Comparison of ENCODE assay signal across 18 cellular contexts in genomic region chr2:42248846-42249245, GRCh38.
"Had no signal": no experiment of that assay in that cellular context is flagged by ENCODE, and none has a peak within 500 bp of the region (broad histone marks: within the 10 kb centered on the region; RNA-seq: fewer than 3 reads in every experiment).

No MANE protein-coding gene starts in this region.

- H3K27ac ChIP-seq: brain microvascular endothelial cell, KMS-11 had no signal

- H3K27me3 ChIP-seq: brain microvascular endothelial cell had no signal

- ATAC-seq: activated CD4-positive, CD25-positive, alpha-beta regulatory T cell treated with anti-CD3 and anti-CD28 coated beads, Interleukin-2, amount 50 U/mL, for 24 hours; activated CD8-positive, alpha-beta T cell treated with anti-CD3 and anti-CD28 coated beads for 36 hours; activated T-cell treated with anti-CD3 and anti-CD28 coated beads, Interleukin-2, amount 50 U/mL, for 72 hours; Panc1 had no signal

- H3K9ac ChIP-seq: KMS-11 had no signal

- DNase-seq: activated CD4-positive, alpha-beta T cell treated with anti-CD3 and anti-CD28 coated beads for 4 hours; activated CD8-positive, alpha-beta memory T cell treated with anti-CD3 and anti-CD28 coated beads, Interleukin-2, amount 50 U/mL, for 4 hours; activated CD8-positive, alpha-beta T cell treated with anti-CD3 and anti-CD28 coated beads for 36 hours; activated gamma-delta T cell treated with Interleukin-2 at 50 U/mL for 16 hours; activated naive CD4-positive, alpha-beta T cell treated with anti-CD3 and anti-CD28 coated beads, Interleukin-2, amount 10 ng/mL, durations not matched to agents 7 days and 5 days; activated naive CD8-positive, alpha-beta T cell treated with anti-CD3 and anti-CD28 coated beads for 36 hours; activated T-cell treated with anti-CD3 and anti-CD28 coated beads, Interleukin-2, amount 50 U/mL, for 72 hours; brain microvascular endothelial cell; NCI-H1092; NCI-H1417; NCI-H1930; NCI-H510A treated with DMSO at 0.1 percent for 48 hours; NK-92 treated with Interleukin-12 subunit alpha and Interleukin-12 subunit beta, amount 100 ng/mL, for 24 hours; SHP77 treated with DMSO at 0.1 percent for 48 hours; T-helper 1 cell had no signal
